ENCODE assay signal across 17 cellular contexts in the genomic region with DNA sequence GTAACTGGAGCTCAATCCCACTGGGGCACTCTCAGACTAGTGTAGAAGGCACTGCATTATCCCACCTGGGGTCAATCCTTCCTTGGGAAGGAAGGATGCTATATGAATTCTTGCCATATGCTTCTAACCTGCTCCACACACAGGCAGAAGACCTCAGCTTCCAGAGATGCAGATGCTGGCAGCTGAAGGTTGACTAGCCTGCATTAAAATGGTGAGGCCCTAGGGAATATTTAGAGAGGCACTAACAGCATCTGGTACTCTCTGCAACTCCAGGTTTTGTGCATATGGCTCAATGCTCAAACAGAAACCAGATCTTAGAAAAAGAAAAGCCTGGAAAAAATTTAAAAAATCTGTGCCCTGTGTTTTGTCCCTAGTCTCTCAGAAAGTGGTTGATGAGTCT. TPM values are rescaled to one million over a fixed set of nuclear protein-coding genes. Genes with fewer than 3 reads are reported as not detected.
A peak's percentile ranks its signal among the peaks of the same experiment; 100 is the strongest.
DNase-seq lines count a peak whose midpoint lies in the region; ATAC-seq, FAIRE-seq and TF ChIP-seq lines count a peak whose summit lies in the region.
"Had no signal": no experiment of that assay in that cellular context is flagged by ENCODE, and none has a peak within 500 bp of the region (broad histone marks: within the 10 kb centered on the region; RNA-seq: fewer than 3 reads in every experiment).

No MANE protein-coding gene starts in this region.

- H3K9ac ChIP-seq in BLaER1 treated with 17β-estradiol and CSF1 and Interleukin-3, amounts not matched to agents 10 nM and 100 nM = peak overlapping the region in 8 of 11 experiments; percentile 50 to 79 (median 69); a peak in 15 of 22 replicates
- no peak overlapping the region for H3K9ac ChIP-seq in OCI-LY3 (ENCODE audit: low read length)

- FAIRE-seq in GM19239 (lab: Jason Lieb, UNC) = peak; percentile 4

- TF ChIP-seq CTCF in OCI-LY3 (IDR thresholded peaks at IDR 0.05; ENCODE audit: low read depth, low read length) (no peak), glutamatergic neuron (IDR thresholded peaks at IDR 0.05; ENCODE audit: partially characterized antibody, unreplicated experiment) (no peak), mucosa of descending colon (IDR thresholded peaks at IDR 0.05) (no peak)

- H3K4me3 ChIP-seq in BLaER1 treated with 17β-estradiol and CSF1 and Interleukin-3, amounts not matched to agents 10 nM and 100 nM = peak overlapping the region in 6 of 10 experiments; percentile 28 to 54 (median 40); a peak in 10 of 20 replicates
- H3K4me3 ChIP-seq in OCI-LY3 (ENCODE audit: low read length) (no peak overlapping the region), mucosa of descending colon (no peak overlapping the region)
- H3K4me3 ChIP-seq: HAP-1 had no signal

- H3K4me2 ChIP-seq in BLaER1 treated with 17β-estradiol and CSF1 and Interleukin-3, amounts not matched to agents 10 nM and 100 nM = peak overlapping the region; percentile 76 to 98 (median 88)
- no peak overlapping the region for H3K4me2 ChIP-seq in OCI-LY3 (ENCODE audit: low read length)

- peak overlapping the region; percentile 5 for H3K27ac Mint-ChIP-seq in glutamatergic neuron (ENCODE audit: unreplicated experiment)
- no peak overlapping the region for H3K27ac Mint-ChIP-seq in T-helper 2 cell treated with Interferon-gamma antibody and Interleukin-4, amounts not matched to agents 5 μg/mL and 100 μg/mL, for 36 hours
- H3K27ac Mint-ChIP-seq: B cell; CD8-positive, alpha-beta memory T cell had no signal

- H3K9me3 Mint-ChIP-seq in glutamatergic neuron (ENCODE audit: unreplicated experiment) = peaks cover 15% of the 10 kb centered on the region
- no peaks in the 10 kb centered on the region for H3K9me3 Mint-ChIP-seq in T-helper 2 cell treated with Interferon-gamma antibody and Interleukin-4, amounts not matched to agents 5 μg/mL and 100 μg/mL, for 36 hours

- DNase-seq in GM19239 (ENCODE audit: insufficient read length, low spot score) (no peak), glutamatergic neuron (peak; percentile 32), mucosa of descending colon (no peak), activated gamma-delta T cell (lab: John Stamatoyannopoulos, UW) (no peak)
- DNase-seq in T-helper 2 cell treated with Interferon-gamma antibody and Interleukin-4, amounts not matched to agents 5 μg/mL and 100 μg/mL, for 36 hours (ENCODE audit: low spot score) = no peak
- DNase-seq: CD8-positive, alpha-beta memory T cell; NCI-H1436; NCI-H2029; NCI-H2227 treated with DMSO at 0.1 percent for 48 hours; NK-92 treated with Interleukin-12 subunit alpha and Interleukin-12 subunit beta, amount 100 ng/mL, for 24 hours; RPMI8226; SIG-M5; T-helper 2 cell had no signal

- H3K27ac ChIP-seq in BLaER1 treated with 17β-estradiol and CSF1 and Interleukin-3, amounts not matched to agents 10 nM and 100 nM = peak overlapping the region in 9 of 11 experiments; percentile 75 to 91 (median 86); a peak in 18 of 22 replicates
- H3K27ac ChIP-seq in OCI-LY3 (ENCODE audit: low read length) = 0 out of 2 replicates have a peak overlapping the region, but pooled peaks have one; percentile 87

- peaks cover 52 to 75% (median 70%) of the 10 kb centered on the region in 10 experiments for H3K4me1 ChIP-seq in BLaER1 treated with 17β-estradiol and CSF1 and Interleukin-3, amounts not matched to agents 10 nM and 100 nM
- H3K4me1 ChIP-seq in OCI-LY3 (ENCODE audit: low read length) = peaks cover 59% of the 10 kb centered on the region
- H3K4me1 ChIP-seq in mucosa of descending colon (ENCODE audit: low read depth) = no peaks in the 10 kb centered on the region
- H3K4me1 ChIP-seq: HAP-1 had no signal

- H4K20me1 ChIP-seq in BLaER1 treated with 17β-estradiol and CSF1 and Interleukin-3, amounts not matched to agents 10 nM and 100 nM = no peaks in the 10 kb centered on the region
- H4K20me1 ChIP-seq in OCI-LY3 (ENCODE audit: insufficient read depth, low read length) = no peaks in the 10 kb centered on the region

- peaks cover 14 to 23% (median 19%) of the 10 kb centered on the region in 11 experiments for H3K9me3 ChIP-seq in BLaER1 treated with 17β-estradiol and CSF1 and Interleukin-3, amounts not matched to agents 10 nM and 100 nM (replicated peaks in 1 of 11)
- peaks cover 17% of the 10 kb centered on the region for H3K9me3 ChIP-seq in OCI-LY3 (ENCODE audit: insufficient read depth, low read length)
- no peaks in the 10 kb centered on the region for H3K9me3 ChIP-seq in mucosa of descending colon
- H3K9me3 ChIP-seq: HAP-1 had no signal

- H2AFZ ChIP-seq in OCI-LY3 (ENCODE audit: low read depth, low read length) = no peak overlapping the region

- no peak overlapping the region for H3K4me3 Mint-ChIP-seq in glutamatergic neuron (ENCODE audit: unreplicated experiment)
- H3K4me3 Mint-ChIP-seq in T-helper 2 cell treated with Interferon-gamma antibody and Interleukin-4, amounts not matched to agents 5 μg/mL and 100 μg/mL, for 36 hours = no peak overlapping the region
- H3K4me3 Mint-ChIP-seq: B cell; CD8-positive, alpha-beta memory T cell had no signal

- H3K79me2 ChIP-seq in OCI-LY3 (ENCODE audit: low read length) = no peaks in the 10 kb centered on the region

- H3K36me3 ChIP-seq in BLaER1 treated with 17β-estradiol and CSF1 and Interleukin-3, amounts not matched to agents 10 nM and 100 nM = no peaks in the 10 kb centered on the region
- H3K36me3 ChIP-seq in OCI-LY3 (replicated peaks; ENCODE audit: low read depth, low read length) = peaks cover 19% of the 10 kb centered on the region
- H3K36me3 ChIP-seq in mucosa of descending colon (ENCODE audit: low read depth) = no peaks in the 10 kb centered on the region
- H3K36me3 ChIP-seq: HAP-1 had no signal

- intact Hi-C loops in mucosa of descending colon (cut with DNase I, micrococcal nuclease) = no loop called here

- H3K4me1 Mint-ChIP-seq in glutamatergic neuron (ENCODE audit: low read depth, unreplicated experiment) = peaks cover 21% of the 10 kb centered on the region
- H3K4me1 Mint-ChIP-seq in T-helper 2 cell treated with Interferon-gamma antibody and Interleukin-4, amounts not matched to agents 5 μg/mL and 100 μg/mL, for 36 hours (ENCODE audit: low read depth) = no peaks in the 10 kb centered on the region
- H3K4me1 Mint-ChIP-seq: CD8-positive, alpha-beta memory T cell had no signal

- H3K27me3 Mint-ChIP-seq in glutamatergic neuron (ENCODE audit: unreplicated experiment) = peaks cover 15% of the 10 kb centered on the region
- H3K27me3 Mint-ChIP-seq in T-helper 2 cell treated with Interferon-gamma antibody and Interleukin-4, amounts not matched to agents 5 μg/mL and 100 μg/mL, for 36 hours (ENCODE audit: low read depth) = no peaks in the 10 kb centered on the region
- H3K27me3 Mint-ChIP-seq: B cell had no signal

- H3K36me3 Mint-ChIP-seq in glutamatergic neuron (ENCODE audit: unreplicated experiment) = peaks cover 14% of the 10 kb centered on the region
- no peaks in the 10 kb centered on the region for H3K36me3 Mint-ChIP-seq in T-helper 2 cell treated with Interferon-gamma antibody and Interleukin-4, amounts not matched to agents 5 μg/mL and 100 μg/mL, for 36 hours (ENCODE audit: low read depth)
- H3K36me3 Mint-ChIP-seq: CD8-positive, alpha-beta memory T cell had no signal

- ATAC-seq in mucosa of descending colon = no peak

- no peaks in the 10 kb centered on the region for H3K27me3 ChIP-seq in BLaER1 treated with 17β-estradiol and CSF1 and Interleukin-3, amounts not matched to agents 10 nM and 100 nM
- H3K27me3 ChIP-seq in OCI-LY3 (ENCODE audit: low read depth, low read length) = no peaks in the 10 kb centered on the region

RNA-seq across cellular contexts. Expression of a gene that starts 56.0 kb away (rescaled TPM):
- 1.8 TPM for total RNA-seq in glutamatergic neuron (ENCODE audit: unreplicated experiment)
- total RNA-seq in mucosa of descending colon = 10 to 100 TPM in 1 of 3 donors, 1 to 10 TPM in 2; 7.2 to 11.2 (median 9.9) TPM
- total RNA-seq: CD8-positive, alpha-beta memory T cell had no signal

Comparison
In these comparisons a context has a peak if more than half of its experiments do, and no peak if none do; other contexts are left out.
1. H3K4me3 ChIP-seq: peak in BLaER1 treated with 17β-estradiol and CSF1 and Interleukin-3, amounts not matched to agents 10 nM and 100 nM (6 of 10); none in OCI-LY3 (single experiment) and mucosa of descending colon (single experiment).